14 cellular contexts compared by ENCODE assay signal in the genomic region with DNA sequence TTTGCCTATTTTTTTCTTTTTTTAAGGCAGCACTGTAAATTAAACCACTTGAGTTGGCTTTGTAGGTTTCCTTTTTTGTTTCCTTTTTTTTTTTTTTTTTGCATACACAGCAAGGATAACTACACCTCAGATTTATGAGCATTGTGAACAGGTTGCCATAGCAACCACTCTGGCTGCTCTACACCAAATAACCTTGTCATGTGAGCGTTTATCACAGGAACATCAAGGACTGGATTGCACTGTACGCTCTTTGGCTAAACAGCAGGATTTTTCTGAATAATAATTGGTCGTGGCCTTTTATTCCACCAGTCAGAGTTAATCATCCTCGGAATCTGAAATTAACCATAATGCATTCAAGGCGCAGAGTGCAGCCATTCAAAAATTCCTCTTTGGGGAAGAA.
A peak's percentile ranks its signal among the peaks of the same experiment; 100 is the strongest.
DNase-seq lines count a peak whose midpoint lies in the region; ATAC-seq and TF ChIP-seq lines count a peak whose summit lies in the region.
"Had no signal": no experiment of that assay in that cellular context is flagged by ENCODE, and none has a peak within 500 bp of the region (broad histone marks: within the 10 kb centered on the region; RNA-seq: fewer than 3 reads in every experiment).

No MANE protein-coding gene starts in this region.

- ATAC-seq in GM23338 (no peak), GM19351 (IDR thresholded peaks at IDR 0.05; ENCODE audit: unreplicated experiment) (no peak)
- no peak for ATAC-seq in activated CD4-positive, CD25-positive, alpha-beta regulatory T cell treated with anti-CD3 and anti-CD28 coated beads, Interleukin-2, amount 50 U/mL, for 24 hours
- ATAC-seq: activated CD8-positive, alpha-beta memory T cell treated with anti-CD3 and anti-CD28 coated beads, Interleukin-2, amount 10 ng/mL, durations not matched to agents 7 days and 5 days had no signal

- peak; percentile 3 for DNase-seq in GM23338 (ENCODE audit: low spot score)
- DNase-seq in NCI-H2029 treated with DMSO at 0.1 percent for 48 hours (lab: John Stamatoyannopoulos, UW) = peak; percentile 42
- DNase-seq in astrocyte of the hippocampus (ENCODE audit: low read depth, low spot score) = peak; percentile 72
- peak; percentile 16 for DNase-seq in neural progenitor cell (ENCODE audit: low spot score)
- DNase-seq in GM03348 (ENCODE audit: low spot score) = no peak
- DNase-seq in epidermal melanocyte (ENCODE audit: insufficient read length, low spot score) = no peak
- DNase-seq: activated CD8-positive, alpha-beta memory T cell treated with anti-CD3 and anti-CD28 coated beads, Interleukin-2, amount 10 ng/mL, durations not matched to agents 7 days and 5 days; kidney; stimulated activated CD4-positive, alpha-beta T cell treated with anti-CD3 and anti-CD28 coated beads, Interleukin-4, amount 100 ng/mL, for 24 hours had no signal

- H3K27ac Mint-ChIP-seq in GM23338 = no peak overlapping the region
- no peak overlapping the region for H3K27ac Mint-ChIP-seq in neural progenitor cell
- H3K27ac Mint-ChIP-seq: activated CD8-positive, alpha-beta memory T cell treated with anti-CD3 and anti-CD28 coated beads, Interleukin-2, amount 10 ng/mL, durations not matched to agents 7 days and 5 days; T-helper 2 cell treated with Interferon-gamma antibody and Interleukin-4, amounts not matched to agents 5 μg/mL and 100 μg/mL, for 36 hours had no signal

- H3K4me2 ChIP-seq in GM23338 (peak overlapping the region; percentile 73), neural progenitor cell (no peak overlapping the region)

- H4K20me1 ChIP-seq in GM23338 (replicated peaks; ENCODE audit: insufficient read depth) = no peaks in the 10 kb centered on the region
- no peaks in the 10 kb centered on the region for H4K20me1 ChIP-seq in neural progenitor cell (ENCODE audit: low read depth)

- no peaks in the 10 kb centered on the region for H3K9me3 ChIP-seq in neural progenitor cell (ENCODE audit: low read depth)
- H3K9me3 ChIP-seq: ascending aorta, esophagus muscularis mucosa had no signal

- H3K27me3 ChIP-seq in GM23338 (ENCODE audit: insufficient read depth) (no peaks in the 10 kb centered on the region), neural progenitor cell (no peaks in the 10 kb centered on the region)
- H3K27me3 ChIP-seq: ascending aorta, esophagus muscularis mucosa had no signal

- H3K4me3 Mint-ChIP-seq in GM23338 (no peak overlapping the region), neural progenitor cell (no peak overlapping the region)
- H3K4me3 Mint-ChIP-seq: activated CD8-positive, alpha-beta memory T cell treated with anti-CD3 and anti-CD28 coated beads, Interleukin-2, amount 10 ng/mL, durations not matched to agents 7 days and 5 days; T-helper 2 cell treated with Interferon-gamma antibody and Interleukin-4, amounts not matched to agents 5 μg/mL and 100 μg/mL, for 36 hours had no signal

- H3K36me3 Mint-ChIP-seq in GM23338 (ENCODE audit: low read depth) = no peaks in the 10 kb centered on the region
- H3K36me3 Mint-ChIP-seq in neural progenitor cell = no peaks in the 10 kb centered on the region
- H3K36me3 Mint-ChIP-seq: activated CD8-positive, alpha-beta memory T cell treated with anti-CD3 and anti-CD28 coated beads, Interleukin-2, amount 10 ng/mL, durations not matched to agents 7 days and 5 days had no signal

- H2AFZ ChIP-seq in GM23338 = no peak overlapping the region
- H2AFZ ChIP-seq in neural progenitor cell (replicated peaks) = no peak overlapping the region

- no peaks in the 10 kb centered on the region for H3K36me3 ChIP-seq in GM23338 (ENCODE audit: insufficient read depth)
- H3K36me3 ChIP-seq in neural progenitor cell = no peaks in the 10 kb centered on the region
- H3K36me3 ChIP-seq: ascending aorta, esophagus muscularis mucosa had no signal

- H3F3A ChIP-seq in GM23338 (replicated peaks; ENCODE audit: low read depth) (no peaks in the 10 kb centered on the region), neural progenitor cell (ENCODE audit: low read depth) (no peaks in the 10 kb centered on the region)

- H3K27ac ChIP-seq in GM23338 (ENCODE audit: low read depth) = no peak overlapping the region
- no peak overlapping the region for H3K27ac ChIP-seq in neural progenitor cell
- H3K27ac ChIP-seq: ascending aorta, esophagus muscularis mucosa had no signal

- H3K27me3 Mint-ChIP-seq in GM23338 (ENCODE audit: insufficient read depth, low read depth, poor library complexity) = no peaks in the 10 kb centered on the region
- H3K27me3 Mint-ChIP-seq in neural progenitor cell (ENCODE audit: insufficient read depth, low read depth) = peaks cover 2% of the 10 kb centered on the region

- H3K79me2 ChIP-seq in GM23338 (replicated peaks; ENCODE audit: insufficient read depth) = no peaks in the 10 kb centered on the region
- no peaks in the 10 kb centered on the region for H3K79me2 ChIP-seq in neural progenitor cell (ENCODE audit: low read depth)

- no peak for TF ChIP-seq CTCF in GM23338 (conservative IDR thresholded peaks at IDR 0.05; ENCODE audit: low read depth in 2 of 2)
- TF ChIP-seq CTCF in neural progenitor cell (IDR thresholded peaks at IDR 0.05) = no peak

- H3K4me3 ChIP-seq in GM23338 (peak overlapping the region; percentile 14), neural progenitor cell (no peak overlapping the region)
- H3K4me3 ChIP-seq: ascending aorta, esophagus muscularis mucosa had no signal

- no peaks in the 10 kb centered on the region for H3K9me3 Mint-ChIP-seq in GM23338
- no peaks in the 10 kb centered on the region for H3K9me3 Mint-ChIP-seq in neural progenitor cell
- H3K9me3 Mint-ChIP-seq: T-helper 2 cell treated with Interferon-gamma antibody and Interleukin-4, amounts not matched to agents 5 μg/mL and 100 μg/mL, for 36 hours had no signal

- H3K4me1 Mint-ChIP-seq in GM23338 = peaks cover 36% of the 10 kb centered on the region
- peaks cover 16% of the 10 kb centered on the region for H3K4me1 Mint-ChIP-seq in neural progenitor cell
- H3K4me1 Mint-ChIP-seq: activated CD8-positive, alpha-beta memory T cell treated with anti-CD3 and anti-CD28 coated beads, Interleukin-2, amount 10 ng/mL, durations not matched to agents 7 days and 5 days had no signal

- peaks cover 33% of the 10 kb centered on the region for H3K4me1 ChIP-seq in GM23338 (ENCODE audit: insufficient read depth)
- peaks cover 9% of the 10 kb centered on the region for H3K4me1 ChIP-seq in neural progenitor cell
- H3K4me1 ChIP-seq: ascending aorta had no signal

- H3K9me2 ChIP-seq in GM23338 (ENCODE audit: insufficient read depth) = peaks cover 20% of the 10 kb centered on the region

- no peak overlapping the region for H3K9ac ChIP-seq in neural progenitor cell

TF ChIP-seq in GM23338, 12 proteins besides CTCF, POLR2A, EP300 and RAD21:
- TF ChIP-seq, protein P1, sequence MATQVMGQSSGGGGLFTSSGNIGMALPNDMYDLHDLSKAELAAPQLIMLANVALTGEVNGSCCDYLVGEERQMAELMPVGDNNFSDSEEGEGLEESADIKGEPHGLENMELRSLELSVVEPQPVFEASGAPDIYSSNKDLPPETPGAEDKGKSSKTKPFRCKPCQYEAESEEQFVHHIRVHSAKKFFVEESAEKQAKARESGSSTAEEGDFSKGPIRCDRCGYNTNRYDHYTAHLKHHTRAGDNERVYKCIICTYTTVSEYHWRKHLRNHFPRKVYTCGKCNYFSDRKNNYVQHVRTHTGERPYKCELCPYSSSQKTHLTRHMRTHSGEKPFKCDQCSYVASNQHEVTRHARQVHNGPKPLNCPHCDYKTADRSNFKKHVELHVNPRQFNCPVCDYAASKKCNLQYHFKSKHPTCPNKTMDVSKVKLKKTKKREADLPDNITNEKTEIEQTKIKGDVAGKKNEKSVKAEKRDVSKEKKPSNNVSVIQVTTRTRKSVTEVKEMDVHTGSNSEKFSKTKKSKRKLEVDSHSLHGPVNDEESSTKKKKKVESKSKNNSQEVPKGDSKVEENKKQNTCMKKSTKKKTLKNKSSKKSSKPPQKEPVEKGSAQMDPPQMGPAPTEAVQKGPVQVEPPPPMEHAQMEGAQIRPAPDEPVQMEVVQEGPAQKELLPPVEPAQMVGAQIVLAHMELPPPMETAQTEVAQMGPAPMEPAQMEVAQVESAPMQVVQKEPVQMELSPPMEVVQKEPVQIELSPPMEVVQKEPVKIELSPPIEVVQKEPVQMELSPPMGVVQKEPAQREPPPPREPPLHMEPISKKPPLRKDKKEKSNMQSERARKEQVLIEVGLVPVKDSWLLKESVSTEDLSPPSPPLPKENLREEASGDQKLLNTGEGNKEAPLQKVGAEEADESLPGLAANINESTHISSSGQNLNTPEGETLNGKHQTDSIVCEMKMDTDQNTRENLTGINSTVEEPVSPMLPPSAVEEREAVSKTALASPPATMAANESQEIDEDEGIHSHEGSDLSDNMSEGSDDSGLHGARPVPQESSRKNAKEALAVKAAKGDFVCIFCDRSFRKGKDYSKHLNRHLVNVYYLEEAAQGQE (IDR thresholded peaks at IDR 0.05; ENCODE audit: unreplicated experiment) = no peak
- TF ChIP-seq STAT1 (IDR thresholded peaks at IDR 0.05; ENCODE audit: unreplicated experiment) = no peak

Comparison
In these comparisons a context has a peak if more than half of its experiments do, and no peak if none do; other contexts are left out.
1. DNase-seq: peak in GM23338 (single experiment), NCI-H2029 treated with DMSO at 0.1 percent for 48 hours (single experiment), astrocyte of the hippocampus (single experiment) and neural progenitor cell (single experiment); none in GM03348 (single experiment) and epidermal melanocyte (single experiment).